Comparison of ENCODE assay signal across 1 cellular context in the genomic region with DNA sequence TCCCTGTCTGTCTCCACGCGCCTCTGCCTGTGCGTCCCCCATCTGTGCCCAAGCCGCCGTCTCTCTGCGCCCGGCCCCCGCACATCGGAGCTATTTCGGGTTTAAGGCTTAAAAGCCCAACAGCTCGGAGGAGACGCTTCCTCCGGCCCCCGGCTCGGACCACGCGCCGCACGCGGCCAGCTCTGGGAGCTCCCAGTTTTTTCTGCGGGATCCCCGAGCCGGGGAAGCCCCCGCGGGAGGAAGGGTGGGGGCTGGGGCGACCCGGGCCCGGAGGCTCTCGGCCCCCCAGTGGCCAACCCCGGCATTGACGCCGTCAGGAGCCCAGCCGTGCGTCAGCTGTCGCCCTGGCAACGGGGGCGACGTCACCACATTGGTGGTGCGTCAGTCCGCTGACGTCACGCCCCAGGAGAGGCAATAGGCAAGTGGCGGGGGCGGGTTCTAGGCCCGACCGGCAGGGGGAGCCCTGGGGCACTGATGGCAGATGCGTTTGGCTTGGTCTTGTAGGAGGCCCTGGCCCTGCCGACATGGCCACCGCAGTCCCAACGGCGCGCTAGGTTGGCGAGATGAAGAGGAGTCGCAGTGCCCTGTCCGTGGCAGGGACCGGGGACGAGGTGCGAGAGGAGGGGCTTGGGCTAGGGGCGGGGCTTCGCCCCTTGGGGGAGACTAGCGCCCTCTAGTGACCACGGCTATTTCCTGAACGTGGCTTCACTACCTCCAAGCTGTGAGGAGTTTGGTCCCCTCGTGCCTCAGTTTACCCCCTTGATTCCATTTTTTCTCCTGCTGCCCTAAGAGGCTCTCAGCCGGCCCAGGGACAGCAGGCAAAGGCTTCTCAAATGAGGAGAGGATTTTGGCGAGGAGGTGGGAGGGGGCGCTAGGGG.
TF ChIP-seq lines count a peak whose summit lies in the region.

No MANE protein-coding gene starts in this region.

TF ChIP-seq in HEK293, 187 proteins besides CTCF, POLR2A, EP300 and RAD21 (continued from another document and continues in another):
- TF ChIP-seq, protein P1, sequence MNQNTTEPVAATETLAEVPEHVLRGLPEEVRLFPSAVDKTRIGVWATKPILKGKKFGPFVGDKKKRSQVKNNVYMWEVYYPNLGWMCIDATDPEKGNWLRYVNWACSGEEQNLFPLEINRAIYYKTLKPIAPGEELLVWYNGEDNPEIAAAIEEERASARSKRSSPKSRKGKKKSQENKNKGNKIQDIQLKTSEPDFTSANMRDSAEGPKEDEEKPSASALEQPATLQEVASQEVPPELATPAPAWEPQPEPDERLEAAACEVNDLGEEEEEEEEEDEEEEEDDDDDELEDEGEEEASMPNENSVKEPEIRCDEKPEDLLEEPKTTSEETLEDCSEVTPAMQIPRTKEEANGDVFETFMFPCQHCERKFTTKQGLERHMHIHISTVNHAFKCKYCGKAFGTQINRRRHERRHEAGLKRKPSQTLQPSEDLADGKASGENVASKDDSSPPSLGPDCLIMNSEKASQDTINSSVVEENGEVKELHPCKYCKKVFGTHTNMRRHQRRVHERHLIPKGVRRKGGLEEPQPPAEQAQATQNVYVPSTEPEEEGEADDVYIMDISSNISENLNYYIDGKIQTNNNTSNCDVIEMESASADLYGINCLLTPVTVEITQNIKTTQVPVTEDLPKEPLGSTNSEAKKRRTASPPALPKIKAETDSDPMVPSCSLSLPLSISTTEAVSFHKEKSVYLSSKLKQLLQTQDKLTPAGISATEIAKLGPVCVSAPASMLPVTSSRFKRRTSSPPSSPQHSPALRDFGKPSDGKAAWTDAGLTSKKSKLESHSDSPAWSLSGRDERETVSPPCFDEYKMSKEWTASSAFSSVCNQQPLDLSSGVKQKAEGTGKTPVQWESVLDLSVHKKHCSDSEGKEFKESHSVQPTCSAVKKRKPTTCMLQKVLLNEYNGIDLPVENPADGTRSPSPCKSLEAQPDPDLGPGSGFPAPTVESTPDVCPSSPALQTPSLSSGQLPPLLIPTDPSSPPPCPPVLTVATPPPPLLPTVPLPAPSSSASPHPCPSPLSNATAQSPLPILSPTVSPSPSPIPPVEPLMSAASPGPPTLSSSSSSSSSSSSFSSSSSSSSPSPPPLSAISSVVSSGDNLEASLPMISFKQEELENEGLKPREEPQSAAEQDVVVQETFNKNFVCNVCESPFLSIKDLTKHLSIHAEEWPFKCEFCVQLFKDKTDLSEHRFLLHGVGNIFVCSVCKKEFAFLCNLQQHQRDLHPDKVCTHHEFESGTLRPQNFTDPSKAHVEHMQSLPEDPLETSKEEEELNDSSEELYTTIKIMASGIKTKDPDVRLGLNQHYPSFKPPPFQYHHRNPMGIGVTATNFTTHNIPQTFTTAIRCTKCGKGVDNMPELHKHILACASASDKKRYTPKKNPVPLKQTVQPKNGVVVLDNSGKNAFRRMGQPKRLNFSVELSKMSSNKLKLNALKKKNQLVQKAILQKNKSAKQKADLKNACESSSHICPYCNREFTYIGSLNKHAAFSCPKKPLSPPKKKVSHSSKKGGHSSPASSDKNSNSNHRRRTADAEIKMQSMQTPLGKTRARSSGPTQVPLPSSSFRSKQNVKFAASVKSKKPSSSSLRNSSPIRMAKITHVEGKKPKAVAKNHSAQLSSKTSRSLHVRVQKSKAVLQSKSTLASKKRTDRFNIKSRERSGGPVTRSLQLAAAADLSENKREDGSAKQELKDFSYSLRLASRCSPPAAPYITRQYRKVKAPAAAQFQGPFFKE (tag by site-specific recombination; IDR thresholded peaks at IDR 0.05; ENCODE audit: borderline replicate concordance), result peak; percentile 80; the same call in 1 of the 2 replicates
- TF ChIP-seq ZNF561 (tag by site-specific recombination; IDR thresholded peaks at IDR 0.05; ENCODE audit: borderline replicate concordance), result peak; percentile 69; the same call in 1 of the 2 replicates
- TF ChIP-seq ZNF768 (tag by site-specific recombination; IDR thresholded peaks at IDR 0.05), result no peak
- no peak for TF ChIP-seq MEIS1 (CRISPR knock-in tag; IDR thresholded peaks at IDR 0.05; ENCODE audit: borderline replicate concordance)
- TF ChIP-seq, protein P2, sequence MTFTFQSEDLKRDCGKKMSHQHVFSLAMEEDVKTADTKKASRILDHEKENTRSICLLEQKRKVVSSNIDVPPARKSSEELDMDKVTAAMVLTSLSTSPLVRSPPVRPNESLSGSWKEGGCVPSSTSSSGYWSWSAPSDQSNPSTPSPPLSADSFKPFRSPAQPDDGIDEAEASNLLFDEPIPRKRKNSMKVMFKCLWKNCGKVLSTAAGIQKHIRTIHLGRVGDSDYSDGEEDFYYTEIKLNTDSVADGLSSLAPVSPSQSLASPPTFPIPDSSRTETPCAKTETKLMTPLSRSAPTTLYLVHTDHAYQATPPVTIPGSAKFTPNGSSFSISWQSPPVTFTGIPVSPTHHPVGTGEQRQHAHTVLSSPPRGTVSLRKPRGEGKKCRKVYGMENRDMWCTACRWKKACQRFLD (tag by site-specific recombination; IDR thresholded peaks at IDR 0.05), result no peak
- no peak for TF ChIP-seq ZNF175 (tag by site-specific recombination; IDR thresholded peaks at IDR 0.05)
- TF ChIP-seq ZNF610 (tag by site-specific recombination; IDR thresholded peaks at IDR 0.05; ENCODE audit: borderline replicate concordance), result peak; percentile 86
- TF ChIP-seq, protein P3, sequence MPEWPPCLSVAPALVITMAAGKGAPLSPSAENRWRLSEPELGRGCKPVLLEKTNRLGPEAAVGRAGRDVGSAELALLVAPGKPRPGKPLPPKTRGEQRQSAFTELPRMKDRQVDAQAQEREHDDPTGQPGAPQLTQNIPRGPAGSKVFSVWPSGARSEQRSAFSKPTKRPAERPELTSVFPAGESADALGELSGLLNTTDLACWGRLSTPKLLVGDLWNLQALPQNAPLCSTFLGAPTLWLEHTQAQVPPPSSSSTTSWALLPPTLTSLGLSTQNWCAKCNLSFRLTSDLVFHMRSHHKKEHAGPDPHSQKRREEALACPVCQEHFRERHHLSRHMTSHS (tag by site-specific recombination; IDR thresholded peaks at IDR 0.05), result no peak
- TF ChIP-seq ZFHX2 (tag by site-specific recombination; conservative IDR thresholded peaks at IDR 0.05), result peak; percentile 95
- TF ChIP-seq ZNF266 (tag by site-specific recombination; IDR thresholded peaks at IDR 0.05; ENCODE audit: low read depth), result no peak
- TF ChIP-seq, protein P4, sequence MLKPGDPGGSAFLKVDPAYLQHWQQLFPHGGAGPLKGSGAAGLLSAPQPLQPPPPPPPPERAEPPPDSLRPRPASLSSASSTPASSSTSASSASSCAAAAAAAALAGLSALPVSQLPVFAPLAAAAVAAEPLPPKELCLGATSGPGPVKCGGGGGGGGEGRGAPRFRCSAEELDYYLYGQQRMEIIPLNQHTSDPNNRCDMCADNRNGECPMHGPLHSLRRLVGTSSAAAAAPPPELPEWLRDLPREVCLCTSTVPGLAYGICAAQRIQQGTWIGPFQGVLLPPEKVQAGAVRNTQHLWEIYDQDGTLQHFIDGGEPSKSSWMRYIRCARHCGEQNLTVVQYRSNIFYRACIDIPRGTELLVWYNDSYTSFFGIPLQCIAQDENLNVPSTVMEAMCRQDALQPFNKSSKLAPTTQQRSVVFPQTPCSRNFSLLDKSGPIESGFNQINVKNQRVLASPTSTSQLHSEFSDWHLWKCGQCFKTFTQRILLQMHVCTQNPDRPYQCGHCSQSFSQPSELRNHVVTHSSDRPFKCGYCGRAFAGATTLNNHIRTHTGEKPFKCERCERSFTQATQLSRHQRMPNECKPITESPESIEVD (tag by site-specific recombination; IDR thresholded peaks at IDR 0.05), result peak; percentile 43; the same call in 1 of the 2 replicates
- TF ChIP-seq, protein P5, sequence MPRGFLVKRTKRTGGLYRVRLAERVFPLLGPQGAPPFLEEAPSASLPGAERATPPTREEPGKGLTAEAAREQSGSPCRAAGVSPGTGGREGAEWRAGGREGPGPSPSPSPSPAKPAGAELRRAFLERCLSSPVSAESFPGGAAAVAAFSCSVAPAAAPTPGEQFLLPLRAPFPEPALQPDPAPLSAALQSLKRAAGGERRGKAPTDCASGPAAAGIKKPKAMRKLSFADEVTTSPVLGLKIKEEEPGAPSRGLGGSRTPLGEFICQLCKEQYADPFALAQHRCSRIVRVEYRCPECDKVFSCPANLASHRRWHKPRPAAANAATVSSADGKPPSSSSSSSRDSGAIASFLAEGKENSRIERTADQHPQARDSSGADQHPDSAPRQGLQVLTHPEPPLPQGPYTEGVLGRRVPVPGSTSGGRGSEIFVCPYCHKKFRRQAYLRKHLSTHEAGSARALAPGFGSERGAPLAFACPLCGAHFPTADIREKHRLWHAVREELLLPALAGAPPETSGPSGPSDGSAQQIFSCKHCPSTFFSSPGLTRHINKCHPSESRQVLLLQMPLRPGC (tag by site-specific recombination; IDR thresholded peaks at IDR 0.05), result peak; percentile 91
- peak; percentile 80 for TF ChIP-seq ZNF335 (tag by site-specific recombination; conservative IDR thresholded peaks at IDR 0.05)
- TF ChIP-seq ZNF114 (tag by site-specific recombination; IDR thresholded peaks at IDR 0.05), result no peak
- TF ChIP-seq ZNF548 (tag by site-specific recombination; IDR thresholded peaks at IDR 0.05), result no peak
- peak; percentile 67; the same call in 1 of the 2 replicates for TF ChIP-seq TRIM28 (IDR thresholded peaks at IDR 0.05; ENCODE audit: borderline replicate concordance, low read length)
- TF ChIP-seq ZNF501 (tag by site-specific recombination; IDR thresholded peaks at IDR 0.05), result peak; percentile 99
- 0 out of 2 replicates have a peak, but pooled peaks have one; percentile 45 for TF ChIP-seq ZNF184 (tag by site-specific recombination; IDR thresholded peaks at IDR 0.05)
- TF ChIP-seq ZNF404 (tag by site-specific recombination; IDR thresholded peaks at IDR 0.05), result no peak
- no peak for TF ChIP-seq ZNF747 (tag by site-specific recombination; IDR thresholded peaks at IDR 0.05)
- TF ChIP-seq ZNF664 (tag by site-specific recombination; IDR thresholded peaks at IDR 0.05), result no peak
- peak; percentile 25 for TF ChIP-seq ZNF654 (tag by site-specific recombination; IDR thresholded peaks at IDR 0.05; ENCODE audit: low read depth)
- no peak for TF ChIP-seq ZNF433 (tag by site-specific recombination; IDR thresholded peaks at IDR 0.05; ENCODE audit: low read depth)
- TF ChIP-seq ZNF510 (tag by site-specific recombination; IDR thresholded peaks at IDR 0.05; ENCODE audit: insufficient replicate concordance), result no peak
- peak; percentile 87 for TF ChIP-seq YY1 (tag by site-specific recombination; IDR thresholded peaks at IDR 0.05)
- TF ChIP-seq ZNF324 (tag by site-specific recombination; IDR thresholded peaks at IDR 0.05), result peak; percentile 99
- TF ChIP-seq, protein P6, sequence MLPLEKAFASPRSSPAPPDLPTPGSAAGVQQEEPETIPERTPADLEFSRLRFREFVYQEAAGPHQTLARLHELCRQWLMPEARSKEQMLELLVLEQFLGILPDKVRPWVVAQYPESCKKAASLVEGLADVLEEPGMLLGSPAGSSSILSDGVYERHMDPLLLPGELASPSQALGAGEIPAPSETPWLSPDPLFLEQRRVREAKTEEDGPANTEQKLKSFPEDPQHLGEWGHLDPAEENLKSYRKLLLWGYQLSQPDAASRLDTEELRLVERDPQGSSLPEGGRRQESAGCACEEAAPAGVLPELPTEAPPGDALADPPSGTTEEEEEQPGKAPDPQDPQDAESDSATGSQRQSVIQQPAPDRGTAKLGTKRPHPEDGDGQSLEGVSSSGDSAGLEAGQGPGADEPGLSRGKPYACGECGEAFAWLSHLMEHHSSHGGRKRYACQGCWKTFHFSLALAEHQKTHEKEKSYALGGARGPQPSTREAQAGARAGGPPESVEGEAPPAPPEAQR (tag by site-specific recombination; IDR thresholded peaks at IDR 0.05), result peak; percentile 89
- no peak for TF ChIP-seq ZNF596 (tag by site-specific recombination; IDR thresholded peaks at IDR 0.05)
- TF ChIP-seq ZIC2 (tag by site-specific recombination; IDR thresholded peaks at IDR 0.05), result peak; percentile 29; the same call in 1 of the 2 replicates
- no peak for TF ChIP-seq ZNF658 (tag by site-specific recombination; IDR thresholded peaks at IDR 0.05)
- TF ChIP-seq ZNF24 (tag by site-specific recombination; IDR thresholded peaks at IDR 0.05), result peak; percentile 99
- TF ChIP-seq, protein P7, sequence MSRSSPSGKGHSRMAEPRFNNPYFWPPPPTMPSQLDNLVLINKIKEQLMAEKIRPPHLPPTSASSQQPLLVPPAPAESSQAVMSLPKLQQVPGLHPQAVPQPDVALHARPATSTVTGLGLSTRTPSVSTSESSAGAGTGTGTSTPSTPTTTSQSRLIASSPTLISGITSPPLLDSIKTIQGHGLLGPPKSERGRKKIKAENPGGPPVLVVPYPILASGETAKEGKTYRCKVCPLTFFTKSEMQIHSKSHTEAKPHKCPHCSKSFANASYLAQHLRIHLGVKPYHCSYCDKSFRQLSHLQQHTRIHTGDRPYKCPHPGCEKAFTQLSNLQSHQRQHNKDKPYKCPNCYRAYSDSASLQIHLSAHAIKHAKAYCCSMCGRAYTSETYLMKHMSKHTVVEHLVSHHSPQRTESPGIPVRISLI (tag by site-specific recombination; IDR thresholded peaks at IDR 0.05), result peak; percentile 88
- TF ChIP-seq, protein P8, sequence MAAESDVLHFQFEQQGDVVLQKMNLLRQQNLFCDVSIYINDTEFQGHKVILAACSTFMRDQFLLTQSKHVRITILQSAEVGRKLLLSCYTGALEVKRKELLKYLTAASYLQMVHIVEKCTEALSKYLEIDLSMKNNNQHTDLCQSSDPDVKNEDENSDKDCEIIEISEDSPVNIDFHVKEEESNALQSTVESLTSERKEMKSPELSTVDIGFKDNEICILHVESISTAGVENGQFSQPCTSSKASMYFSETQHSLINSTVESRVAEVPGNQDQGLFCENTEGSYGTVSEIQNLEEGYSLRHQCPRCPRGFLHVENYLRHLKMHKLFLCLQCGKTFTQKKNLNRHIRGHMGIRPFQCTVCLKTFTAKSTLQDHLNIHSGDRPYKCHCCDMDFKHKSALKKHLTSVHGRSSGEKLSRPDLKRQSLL (tag by site-specific recombination; IDR thresholded peaks at IDR 0.05), result no peak
- no peak for TF ChIP-seq ZNF248 (tag by site-specific recombination; IDR thresholded peaks at IDR 0.05)
- TF ChIP-seq ZNF707 (tag by site-specific recombination; IDR thresholded peaks at IDR 0.05), result 0 out of 2 replicates have a peak, but pooled peaks have one; percentile 39
- no peak for TF ChIP-seq MYNN (tag by site-specific recombination; IDR thresholded peaks at IDR 0.05; ENCODE audit: borderline replicate concordance)
- TF ChIP-seq, protein P9, sequence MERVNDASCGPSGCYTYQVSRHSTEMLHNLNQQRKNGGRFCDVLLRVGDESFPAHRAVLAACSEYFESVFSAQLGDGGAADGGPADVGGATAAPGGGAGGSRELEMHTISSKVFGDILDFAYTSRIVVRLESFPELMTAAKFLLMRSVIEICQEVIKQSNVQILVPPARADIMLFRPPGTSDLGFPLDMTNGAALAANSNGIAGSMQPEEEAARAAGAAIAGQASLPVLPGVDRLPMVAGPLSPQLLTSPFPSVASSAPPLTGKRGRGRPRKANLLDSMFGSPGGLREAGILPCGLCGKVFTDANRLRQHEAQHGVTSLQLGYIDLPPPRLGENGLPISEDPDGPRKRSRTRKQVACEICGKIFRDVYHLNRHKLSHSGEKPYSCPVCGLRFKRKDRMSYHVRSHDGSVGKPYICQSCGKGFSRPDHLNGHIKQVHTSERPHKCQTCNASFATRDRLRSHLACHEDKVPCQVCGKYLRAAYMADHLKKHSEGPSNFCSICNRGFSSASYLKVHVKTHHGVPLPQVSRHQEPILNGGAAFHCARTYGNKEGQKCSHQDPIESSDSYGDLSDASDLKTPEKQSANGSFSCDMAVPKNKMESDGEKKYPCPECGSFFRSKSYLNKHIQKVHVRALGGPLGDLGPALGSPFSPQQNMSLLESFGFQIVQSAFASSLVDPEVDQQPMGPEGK (tag by site-specific recombination; IDR thresholded peaks at IDR 0.05), result peak; percentile 99
- peak; percentile 98 for TF ChIP-seq ZNF2 (tag by site-specific recombination; IDR thresholded peaks at IDR 0.05)
- TF ChIP-seq ZNF585B (tag by site-specific recombination; IDR thresholded peaks at IDR 0.05), result no peak
- TF ChIP-seq SP3 (tag by site-specific recombination; IDR thresholded peaks at IDR 0.05), result peak; percentile 92
- TF ChIP-seq GLIS2 (tag by site-specific recombination; IDR thresholded peaks at IDR 0.05), result peak; percentile 86
